14 cellular contexts compared by ENCODE assay signal in genomic region chr12:14643247-14643646, GRCh38. TPM values are rescaled to one million over a fixed set of nuclear protein-coding genes. Genes with fewer than 3 reads are reported as not detected.
DNase-seq lines count a peak whose midpoint lies in the region; ATAC-seq, FAIRE-seq and TF ChIP-seq lines count a peak whose summit lies in the region.
"Had no signal": no experiment of that assay in that cellular context is flagged by ENCODE, and none has a peak within 500 bp of the region (broad histone marks: within the 10 kb centered on the region; RNA-seq: fewer than 3 reads in every experiment).

No MANE protein-coding gene starts in this region.

- FAIRE-seq in kidney (lab: Jason Lieb, UNC): no peak
- FAIRE-seq: colon had no signal

- H3K4me1 Mint-ChIP-seq in T-cell (peaks cover 23 to 27% (median 23%) of the 10 kb centered on the region in 3 donors), immature natural killer cell (peaks cover 12 to 16% of the 10 kb centered on the region in 2 donors)

- H3K9ac ChIP-seq in kidney (ENCODE audit: low read length in 2 of 2): no peak overlapping the region
- H3K9ac ChIP-seq: parathyroid adenoma had no signal

- no peaks in the 10 kb centered on the region for H3K27me3 ChIP-seq in ovary
- H3K27me3 ChIP-seq: testis had no signal

- peak overlapping the region in 1 of 2 donors; percentile 44 for H3K27ac Mint-ChIP-seq in T-cell
- H3K27ac Mint-ChIP-seq in immature natural killer cell: no peak overlapping the region

- H3K36me3 ChIP-seq in ovary: no peaks in the 10 kb centered on the region
- H3K36me3 ChIP-seq in kidney (ENCODE audit: control insufficient read depth in 1 of 2, insufficient read depth in 2 of 2, low read length in 2 of 2): no peaks in the 10 kb centered on the region

- H3K9me3 ChIP-seq in ovary (no peaks in the 10 kb centered on the region), kidney (ENCODE audit: control insufficient read depth in 1 of 2, low read length in 2 of 2) (no peaks in the 10 kb centered on the region)
- H3K9me3 ChIP-seq: testis had no signal

- H3K36me3 Mint-ChIP-seq in T-cell: no peaks in the 10 kb centered on the region
- no peaks in the 10 kb centered on the region for H3K36me3 Mint-ChIP-seq in immature natural killer cell

- TF ChIP-seq CTCF in ovary (IDR thresholded peaks at IDR 0.05): no peak
- TF ChIP-seq CTCF in kidney (IDR thresholded peaks at IDR 0.05; ENCODE audit: borderline replicate concordance, extremely low read depth, insufficient read depth): no peak

- peak; percentile 39 for ATAC-seq in GM18502 (IDR thresholded peaks at IDR 0.05; ENCODE audit: poor library complexity, unreplicated experiment)
- ATAC-seq in T-cell (replicated peaks in 1 of 4): peak in 3 of 4 experiments; percentile 52 to 62 (median 53)
- ATAC-seq: PC-3 had no signal

- no peak overlapping the region for H3K27ac ChIP-seq in ovary
- H3K27ac ChIP-seq in kidney (ENCODE audit: low read depth in 2 of 2, low read length in 2 of 2): no peak overlapping the region
- H3K27ac ChIP-seq: parathyroid adenoma, testis had no signal

- WGBS in ovary, 3 donors: 63 to 73% (median 65%) methylated on average over 5 of the region's 5 CpGs

- CTCF ChIA-PET in T-cell (lab: Charles Lee): interaction anchor here (0.5 to 0.6 kb wide), 2 partner anchors 240 to 460 kb away, joined by 3 read pairs; no protein-coding TSS in a partner anchor

- no peak for TF ChIP-seq EP300 in ovary (IDR thresholded peaks at IDR 0.05)

- H3K4me3 ChIP-seq in ovary: no peak overlapping the region
- H3K4me3 ChIP-seq in kidney (ENCODE audit: low read length in 2 of 2): no peak overlapping the region
- H3K4me3 ChIP-seq: testis had no signal

- peak overlapping the region in 2 of 3 donors; percentile 26 to 60 for H3K4me3 Mint-ChIP-seq in T-cell
- peak overlapping the region in 1 of 5 donors; percentile 27 for H3K4me3 Mint-ChIP-seq in immature natural killer cell

- intact Hi-C loops in ovary (cut with DNase I) (no loop called here), kidney (cut with DNase I) (no loop called here)

- no peak for TF ChIP-seq POLR2A in ovary (IDR thresholded peaks at IDR 0.05)

- DNase-seq in NCI-H526 (lab: John Stamatoyannopoulos, UW) (peak; percentile 7 to 18), NCI-H526 treated with DMSO at 0.1 percent for 48 hours (lab: John Stamatoyannopoulos, UW) (no peak), T-cell (no peak), immature natural killer cell (peak in 2 of 3 donors; percentile 4 to 15), ovary (no peak), NCI-H774 (lab: John Stamatoyannopoulos, UW) (no peak), kidney (no peak)
- DNase-seq: NCI-H146, PC-3, testis had no signal

- no peaks in the 10 kb centered on the region for H3K9me3 Mint-ChIP-seq in T-cell
- H3K9me3 Mint-ChIP-seq in immature natural killer cell: no peaks in the 10 kb centered on the region

- H3K4me1 ChIP-seq in ovary (ENCODE audit: insufficient read depth) (no peaks in the 10 kb centered on the region), kidney (ENCODE audit: control insufficient read depth in 1 of 2, insufficient read depth in 1 of 2, low read depth in 1 of 2, low read length in 2 of 2) (no peaks in the 10 kb centered on the region)
- H3K4me1 ChIP-seq: parathyroid adenoma, testis had no signal

- POLR2A ChIA-PET in T-cell (lab: Charles Lee): no interaction called here

- H3K27me3 Mint-ChIP-seq in T-cell (no peaks in the 10 kb centered on the region), immature natural killer cell (ENCODE audit: low read depth in 3 of 3) (peaks cover 0 to 10% (median 8%) of the 10 kb centered on the region in 3 donors)

RNA-seq across cellular contexts. Expression of gene GUCY2C, which starts 53.2 kb away (rescaled TPM):
- total RNA-seq in T-cell: under 1 TPM in 1 of 5 donors, not detected in 4; 0.06 TPM
- polyA plus RNA-seq in immature natural killer cell: not detected
- under 1 TPM in 1 of 7 donors, not detected in 6; 0.36 TPM for total RNA-seq in ovary
- polyA plus RNA-seq in ovary: not detected
- total RNA-seq in kidney: not detected
- polyA plus RNA-seq in kidney (ENCODE audit: insufficient read depth, low read depth, low replicate concordance): not detected
- total RNA-seq: G401, PC-3 had no signal

Comparison
In these comparisons a context has a peak if more than half of its experiments do, and no peak if none do; other contexts are left out.
1. DNase-seq: peak in NCI-H526 (2 of 2) and immature natural killer cell (2 of 3); none in NCI-H526 treated with DMSO at 0.1 percent for 48 hours (single experiment), T-cell (0 of 34), ovary (0 of 5), NCI-H774 (single experiment) and kidney (single experiment).